ENCODE assay signal across 8 cellular contexts in the genomic region with DNA sequence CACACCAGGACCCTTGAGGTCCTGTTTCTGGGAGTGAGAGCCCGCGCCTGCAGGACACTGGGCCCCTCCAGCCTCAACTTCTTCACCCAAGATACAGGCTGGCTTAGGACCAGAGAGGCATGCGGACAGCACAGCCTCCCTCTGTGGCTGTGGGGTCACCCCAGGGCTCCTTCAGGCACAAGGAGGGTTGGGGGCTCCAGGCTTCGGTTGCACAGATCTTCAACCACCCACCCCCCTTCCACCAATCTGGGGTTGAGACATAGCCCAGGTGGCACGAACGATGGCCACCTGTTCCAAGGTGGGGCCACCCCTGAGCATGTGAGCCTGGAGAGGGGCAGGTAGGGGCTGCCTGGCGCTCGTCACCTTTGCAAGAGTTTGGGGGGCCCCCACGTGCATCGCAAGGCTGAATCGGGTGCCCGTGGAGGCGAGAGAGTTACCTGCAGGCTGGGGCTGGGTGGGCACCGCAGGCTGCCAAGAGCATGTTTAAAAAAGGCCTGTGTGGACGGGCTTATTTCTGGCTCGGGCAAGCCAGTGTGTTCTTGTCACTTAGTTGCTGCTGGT. TPM values are rescaled to one million over a fixed set of nuclear protein-coding genes. Genes with fewer than 3 reads are reported as not detected.
DNase-seq lines count a peak whose midpoint lies in the region; ATAC-seq, FAIRE-seq and TF ChIP-seq lines count a peak whose summit lies in the region.

No MANE protein-coding gene starts in this region.

- H3K27me3 ChIP-seq in ascending aorta, result no peaks in the 10 kb centered on the region
- no peaks in the 10 kb centered on the region for H3K27me3 ChIP-seq in right lobe of liver
- H3K27me3 ChIP-seq in thymus (ENCODE audit: control insufficient read depth, insufficient read depth), result no peaks in the 10 kb centered on the region

- H3K9me3 Mint-ChIP-seq in activated CD8-positive, alpha-beta memory T cell treated with anti-CD3 and anti-CD28 coated beads, Interleukin-2, amount 10 ng/mL, durations not matched to agents 7 days and 5 days (ENCODE audit: low read depth), result no peaks in the 10 kb centered on the region

- H3K9me3 ChIP-seq in ascending aorta (no peaks in the 10 kb centered on the region), right lobe of liver (no peaks in the 10 kb centered on the region), thymus (ENCODE audit: control insufficient read depth) (no peaks in the 10 kb centered on the region)

- TF ChIP-seq POLR2A in right lobe of liver (IDR thresholded peaks at IDR 0.05) (no peak), H54 (IDR thresholded peaks at IDR 0.05; ENCODE audit: low read depth, low read length) (no peak)

- H3K27ac Mint-ChIP-seq in activated CD8-positive, alpha-beta memory T cell treated with anti-CD3 and anti-CD28 coated beads, Interleukin-2, amount 10 ng/mL, durations not matched to agents 7 days and 5 days, result no peak overlapping the region

- no peak for ATAC-seq in activated CD8-positive, alpha-beta memory T cell treated with anti-CD3 and anti-CD28 coated beads, Interleukin-2, amount 10 ng/mL, durations not matched to agents 7 days and 5 days
- ATAC-seq in right lobe of liver (no peak), HG02938 (IDR thresholded peaks at IDR 0.05; ENCODE audit: unreplicated experiment) (no peak)

- no peaks in the 10 kb centered on the region for H3K36me3 ChIP-seq in ascending aorta
- H3K36me3 ChIP-seq in right lobe of liver, result no peaks in the 10 kb centered on the region
- H3K36me3 ChIP-seq in thymus (ENCODE audit: control insufficient read depth, insufficient read depth), result no peaks in the 10 kb centered on the region

- no peak for FAIRE-seq in H54 (lab: Jason Lieb, UNC)

- no peaks in the 10 kb centered on the region for H3K27me3 Mint-ChIP-seq in activated CD8-positive, alpha-beta memory T cell treated with anti-CD3 and anti-CD28 coated beads, Interleukin-2, amount 10 ng/mL, durations not matched to agents 7 days and 5 days

- WGBS in right lobe of liver (ENCODE audit: insufficient coverage, low coverage, low lambda C conversion rate, missing lambda C conversion rate), result 80% methylated on average over 2 of the region's 16 CpGs
- 86% methylated on average over 16 of the region's 16 CpGs for WGBS in thymus

- no peak for DNase-seq in activated CD8-positive, alpha-beta memory T cell treated with anti-CD3 and anti-CD28 coated beads, Interleukin-2, amount 10 ng/mL, durations not matched to agents 7 days and 5 days
- DNase-seq in activated CD8-positive, alpha-beta memory T cell treated with anti-CD3 and anti-CD28 coated beads for 24 hours, result no peak
- no peak for DNase-seq in ascending aorta (ENCODE audit: low spot score in 2 of 2)
- DNase-seq in right lobe of liver, result no peak
- DNase-seq in activated CD8-positive, alpha-beta memory T cell treated with anti-CD3 and anti-CD28 coated beads, Interleukin-2, amount 50 U/mL, for 4 hours, result no peak
- no peak for DNase-seq in H54 (ENCODE audit: insufficient read length, low spot score)

- H3K4me3 Mint-ChIP-seq in activated CD8-positive, alpha-beta memory T cell treated with anti-CD3 and anti-CD28 coated beads, Interleukin-2, amount 10 ng/mL, durations not matched to agents 7 days and 5 days, result peak overlapping the region; percentile 55

- H3K4me3 ChIP-seq in ascending aorta (peak overlapping the region; percentile 82 to 100), right lobe of liver (peak overlapping the region; percentile 53 to 96 (median 87)), thymus (ENCODE audit: low read length) (peak overlapping the region; percentile 75)

- CTCF ChIA-PET in activated CD8-positive, alpha-beta memory T cell treated with anti-CD3 and anti-CD28 coated beads, Interleukin-2, amount 10 ng/mL, durations not matched to agents 7 days and 5 days (lab: Charles Lee), result no interaction called here

- H3K27ac ChIP-seq in ascending aorta (peak overlapping the region in 1 of 2 donors; percentile 70), right lobe of liver (no peak overlapping the region), thymus (ENCODE audit: low read depth) (no peak overlapping the region)

- intact Hi-C loops in ascending aorta (cut with DNase I), result loop anchor here (5.0 to 10.0 kb wide), 3 partner anchors 110 to 722 kb away; a partner anchor contains a TSS
- intact Hi-C loops in right lobe of liver (cut with DNase I), result no loop called here

- no peaks in the 10 kb centered on the region for H3K36me3 Mint-ChIP-seq in activated CD8-positive, alpha-beta memory T cell treated with anti-CD3 and anti-CD28 coated beads, Interleukin-2, amount 10 ng/mL, durations not matched to agents 7 days and 5 days

- peaks cover 24% of the 10 kb centered on the region for H3K4me1 Mint-ChIP-seq in activated CD8-positive, alpha-beta memory T cell treated with anti-CD3 and anti-CD28 coated beads, Interleukin-2, amount 10 ng/mL, durations not matched to agents 7 days and 5 days

- peaks cover 34 to 54% of the 10 kb centered on the region in 2 donors for H3K4me1 ChIP-seq in ascending aorta
- H3K4me1 ChIP-seq in right lobe of liver, result peaks cover 0 to 29% (median 14%) of the 10 kb centered on the region in 4 donors
- H3K4me1 ChIP-seq in thymus (ENCODE audit: control insufficient read depth, insufficient read depth, low read length), result peaks cover 20% of the 10 kb centered on the region

- TF ChIP-seq CTCF in ascending aorta (IDR thresholded peaks at IDR 0.05) (no peak), right lobe of liver (IDR thresholded peaks at IDR 0.05) (no peak)

RNA-seq across cellular contexts. Expression of a gene that starts 1.2 kb away (rescaled TPM):
- total RNA-seq in activated CD8-positive, alpha-beta memory T cell treated with anti-CD3 and anti-CD28 coated beads, Interleukin-2, amount 10 ng/mL, durations not matched to agents 7 days and 5 days, result 10 to 100 TPM; 57.9 to 66.3 TPM
- total RNA-seq in ascending aorta (35.5 TPM), right lobe of liver (10 to 100 TPM; 11.4 to 39.0 (median 28.7) TPM)
- 35.1 TPM for polyA plus RNA-seq in thymus

RNA-seq across cellular contexts. Expression of a gene that starts 15.7 kb away (rescaled TPM):
- total RNA-seq in activated CD8-positive, alpha-beta memory T cell treated with anti-CD3 and anti-CD28 coated beads, Interleukin-2, amount 10 ng/mL, durations not matched to agents 7 days and 5 days, result 100 to 1,000 TPM in 1 of 2 experiments, 10 to 100 TPM in 1; 98.1 to 140 TPM
- total RNA-seq in ascending aorta (161 TPM), right lobe of liver (10 to 100 TPM; 26.9 to 54.6 (median 29.1) TPM)
- 92.4 TPM for polyA plus RNA-seq in thymus

RNA-seq across cellular contexts. Expression of a gene that starts 16.9 kb away (rescaled TPM):
- 100 to 1,000 TPM; 318 to 345 TPM for total RNA-seq in activated CD8-positive, alpha-beta memory T cell treated with anti-CD3 and anti-CD28 coated beads, Interleukin-2, amount 10 ng/mL, durations not matched to agents 7 days and 5 days
- total RNA-seq in ascending aorta (302 TPM), right lobe of liver (100 to 1,000 TPM in 2 of 6 experiments, 10 to 100 TPM in 4; 39.5 to 224 (median 52.2) TPM)
- polyA plus RNA-seq in thymus, result 78.9 TPM

RNA-seq across cellular contexts. Expression of a gene that starts 18.1 kb away (rescaled TPM):
- total RNA-seq in activated CD8-positive, alpha-beta memory T cell treated with anti-CD3 and anti-CD28 coated beads, Interleukin-2, amount 10 ng/mL, durations not matched to agents 7 days and 5 days, result not detected
- total RNA-seq in ascending aorta (not detected), right lobe of liver (not detected)
- polyA plus RNA-seq in thymus, result 0.84 TPM

RNA-seq across cellular contexts. Expression of a gene that starts 52.7 kb away (rescaled TPM):
- 10 to 100 TPM; 70.4 to 71.9 TPM for total RNA-seq in activated CD8-positive, alpha-beta memory T cell treated with anti-CD3 and anti-CD28 coated beads, Interleukin-2, amount 10 ng/mL, durations not matched to agents 7 days and 5 days
- total RNA-seq in ascending aorta (18.0 TPM), right lobe of liver (10 to 100 TPM; 11.4 to 27.2 (median 16.1) TPM)
- 22.5 TPM for polyA plus RNA-seq in thymus
